In genomic region chr12:9707864-9708808, GRCh38 we compare ENCODE assay signal across 1 cellular context.
TF ChIP-seq lines count a peak whose summit lies in the region.

No MANE protein-coding gene starts in this region.

TF ChIP-seq in GM23338, 12 proteins besides CTCF, POLR2A, EP300 and RAD21 (continued from another document):
- TF ChIP-seq CREB1 (CRISPR knock-in tag; IDR thresholded peaks at IDR 0.05; ENCODE audit: low read depth) (no peak), ZNF114 (CRISPR knock-in tag; IDR thresholded peaks at IDR 0.05) (no peak), ZNF462 (CRISPR knock-in tag; IDR thresholded peaks at IDR 0.05) (no peak), EZH2 (IDR thresholded peaks at IDR 0.05; ENCODE audit: low read depth, unreplicated experiment) (no peak)
